8 cellular contexts compared by ENCODE assay signal in the genomic region with DNA sequence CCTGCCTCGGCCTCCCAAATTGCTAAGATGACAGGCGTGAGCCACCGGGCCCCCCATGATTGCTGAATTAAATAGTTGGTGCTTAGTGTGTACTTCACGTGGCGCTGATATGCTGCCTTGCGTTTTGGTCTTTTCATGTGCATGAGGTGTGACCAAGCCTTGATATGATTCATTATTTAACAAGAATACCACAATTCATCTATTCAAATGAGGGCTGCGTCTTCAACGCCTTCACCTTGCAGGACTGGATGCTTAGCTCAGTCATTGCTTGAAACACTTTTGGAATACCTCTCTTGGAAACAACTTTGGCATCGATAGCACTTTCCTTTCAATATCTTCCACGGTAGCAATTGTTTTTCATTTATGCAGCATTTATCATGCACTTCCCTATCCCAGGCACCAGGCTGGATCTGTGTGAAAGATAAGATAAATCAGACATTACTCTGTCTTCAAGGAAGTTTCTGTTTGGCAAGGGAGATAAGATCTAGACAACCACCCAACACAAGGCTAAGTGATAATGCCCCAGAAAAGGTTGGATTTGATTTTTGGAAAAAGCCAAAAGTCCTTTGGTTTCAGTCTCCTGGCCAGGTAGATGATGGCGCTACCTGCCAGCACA. TPM values are rescaled to one million over a fixed set of nuclear protein-coding genes. Genes with fewer than 3 reads are reported as not detected.
DNase-seq lines count a peak whose midpoint lies in the region; ATAC-seq and TF ChIP-seq lines count a peak whose summit lies in the region.

No MANE protein-coding gene starts in this region.

- H3K4me3 Mint-ChIP-seq in Caco-2 (ENCODE audit: unreplicated experiment) = peak overlapping the region; percentile 87
- peak overlapping the region; percentile 73 to 77 for H3K4me3 Mint-ChIP-seq in effector memory CD8-positive, alpha-beta T cell
- peak overlapping the region; percentile 91 for H3K4me3 Mint-ChIP-seq in nephron progenitor cell

- H3K27me3 Mint-ChIP-seq in Caco-2 (ENCODE audit: insufficient read depth, unreplicated experiment) = no peaks in the 10 kb centered on the region
- H3K27me3 Mint-ChIP-seq in effector memory CD8-positive, alpha-beta T cell = peaks cover 54 to 58% of the 10 kb centered on the region in 2 donors
- H3K27me3 Mint-ChIP-seq in nephron progenitor cell (ENCODE audit: low read depth, poor library complexity) = peaks cover 19% of the 10 kb centered on the region

- H3K36me3 Mint-ChIP-seq in Caco-2 (ENCODE audit: insufficient read depth, unreplicated experiment) (peaks cover 46% of the 10 kb centered on the region), nephron progenitor cell (ENCODE audit: low read depth) (no peaks in the 10 kb centered on the region)
- no peaks in the 10 kb centered on the region for H3K36me3 Mint-ChIP-seq in effector memory CD8-positive, alpha-beta T cell (ENCODE audit: insufficient read depth)

- H3K27ac Mint-ChIP-seq in Caco-2 (ENCODE audit: unreplicated experiment) = peak overlapping the region; percentile 89
- H3K27ac Mint-ChIP-seq in effector memory CD8-positive, alpha-beta T cell = no peak overlapping the region
- H3K27ac Mint-ChIP-seq in nephron progenitor cell = no peak overlapping the region

- TF ChIP-seq CTCF in Caco-2 (IDR thresholded peaks at IDR 0.05; ENCODE audit: insufficient read depth in 1 of 2, low read depth in 1 of 2, low read length in 1 of 2, severe bottlenecking in 1 of 2, unreplicated experiment in 1 of 2) (peak in 1 of 2 experiments; percentile 5), nephron progenitor cell (IDR thresholded peaks at IDR 0.05) (no peak)

- CTCF ChIA-PET in Caco-2 (lab: Charles Lee) = interaction anchor here (0.6 to 2.1 kb wide), 4 partner anchors 13 to 104 kb away, joined by 3 to 5 read pairs (median 4); no protein-coding TSS in a partner anchor

- no TSS peak for BruUV-seq in Caco-2 (replicated peaks; lab: Mats Ljungman, UMichigan)

- peak overlapping the region; percentile 94 for H3K4me3 ChIP-seq in Caco-2 (ENCODE audit: low read depth, low read length)
- H3K4me3 ChIP-seq in NT2/D1 (ENCODE audit: insufficient read length, low read depth) = peak overlapping the region; percentile 49

- H3K36me3 ChIP-seq in Caco-2 (ENCODE audit: control insufficient read depth, insufficient read depth, low read length) (no peaks in the 10 kb centered on the region), NT2/D1 (ENCODE audit: insufficient read depth, insufficient read length, low read length) (peaks cover 18% of the 10 kb centered on the region)

- peak overlapping the region; percentile 78 for H3K9ac ChIP-seq in NT2/D1 (ENCODE audit: insufficient read length, low read depth)

- POLR2A ChIA-PET in Caco-2 (lab: Charles Lee) = interaction anchor here (0.5 to 1.7 kb wide), 4 partner anchors 8 to 67 kb away, joined by 3 to 6 read pairs (median 4); partner anchors contain the start of gene TULP3

- H3K27me3 ChIP-seq in Caco-2 (replicated peaks; ENCODE audit: control insufficient read depth, insufficient read depth, low read length) (no peaks in the 10 kb centered on the region), NT2/D1 (ENCODE audit: insufficient read depth, insufficient read length) (no peaks in the 10 kb centered on the region)

- no peaks in the 10 kb centered on the region for H3K9me3 Mint-ChIP-seq in Caco-2 (ENCODE audit: unreplicated experiment)
- H3K9me3 Mint-ChIP-seq in effector memory CD8-positive, alpha-beta T cell = no peaks in the 10 kb centered on the region
- no peaks in the 10 kb centered on the region for H3K9me3 Mint-ChIP-seq in nephron progenitor cell

- no peak for DNase-seq in Caco-2
- DNase-seq in NT2/D1 (ENCODE audit: low read depth, low spot score) = no peak
- DNase-seq in effector memory CD8-positive, alpha-beta T cell = no peak
- DNase-seq in nephron progenitor cell = no peak
- DNase-seq in stimulated activated naive CD4-positive, alpha-beta T cell (lab: John Stamatoyannopoulos, UW) = no peak
- DNase-seq in HUDEP-2 (lab: John Stamatoyannopoulos, UW; ENCODE audit: unreplicated experiment in 76 of 76) = no peak
- no peak for DNase-seq in activated CD4-positive, CD25-positive, alpha-beta regulatory T cell (lab: John Stamatoyannopoulos, UW)

- no peaks in the 10 kb centered on the region for H3K9me3 ChIP-seq in Caco-2
- H3K9me3 ChIP-seq in NT2/D1 (ENCODE audit: insufficient read depth, low read length) = no peaks in the 10 kb centered on the region

- H3K4me1 Mint-ChIP-seq in Caco-2 (ENCODE audit: low read depth, unreplicated experiment) = peaks cover 37% of the 10 kb centered on the region
- peaks cover 13 to 15% of the 10 kb centered on the region in 2 donors for H3K4me1 Mint-ChIP-seq in effector memory CD8-positive, alpha-beta T cell (ENCODE audit: low read depth in 2 of 2)
- H3K4me1 Mint-ChIP-seq in nephron progenitor cell = peaks cover 39% of the 10 kb centered on the region

- H3K4me1 ChIP-seq in Caco-2 (peaks cover 27% of the 10 kb centered on the region), NT2/D1 (ENCODE audit: insufficient read depth, insufficient read length) (peaks cover 11% of the 10 kb centered on the region)

- no peak for ATAC-seq in effector memory CD8-positive, alpha-beta T cell (replicated peaks)
- no peak for ATAC-seq in GM21619 (IDR thresholded peaks at IDR 0.05; ENCODE audit: unreplicated experiment)

- intact Hi-C loops in Caco-2 (cut with micrococcal nuclease; ENCODE audit: unreplicated experiment) = loop anchor here (1.0 to 2.0 kb wide), 3 partner anchors 67 to 146 kb away; partner anchors contain the start of genes ITFG2 and TULP3

RNA-seq across cellular contexts. Expression of gene TEAD4, which starts 1.3 kb away (rescaled TPM):
- 96.2 and 97.8 TPM in 2 replicates for total RNA-seq in Caco-2 (2022)
